8 cellular contexts compared by ENCODE assay signal in the genomic region with DNA sequence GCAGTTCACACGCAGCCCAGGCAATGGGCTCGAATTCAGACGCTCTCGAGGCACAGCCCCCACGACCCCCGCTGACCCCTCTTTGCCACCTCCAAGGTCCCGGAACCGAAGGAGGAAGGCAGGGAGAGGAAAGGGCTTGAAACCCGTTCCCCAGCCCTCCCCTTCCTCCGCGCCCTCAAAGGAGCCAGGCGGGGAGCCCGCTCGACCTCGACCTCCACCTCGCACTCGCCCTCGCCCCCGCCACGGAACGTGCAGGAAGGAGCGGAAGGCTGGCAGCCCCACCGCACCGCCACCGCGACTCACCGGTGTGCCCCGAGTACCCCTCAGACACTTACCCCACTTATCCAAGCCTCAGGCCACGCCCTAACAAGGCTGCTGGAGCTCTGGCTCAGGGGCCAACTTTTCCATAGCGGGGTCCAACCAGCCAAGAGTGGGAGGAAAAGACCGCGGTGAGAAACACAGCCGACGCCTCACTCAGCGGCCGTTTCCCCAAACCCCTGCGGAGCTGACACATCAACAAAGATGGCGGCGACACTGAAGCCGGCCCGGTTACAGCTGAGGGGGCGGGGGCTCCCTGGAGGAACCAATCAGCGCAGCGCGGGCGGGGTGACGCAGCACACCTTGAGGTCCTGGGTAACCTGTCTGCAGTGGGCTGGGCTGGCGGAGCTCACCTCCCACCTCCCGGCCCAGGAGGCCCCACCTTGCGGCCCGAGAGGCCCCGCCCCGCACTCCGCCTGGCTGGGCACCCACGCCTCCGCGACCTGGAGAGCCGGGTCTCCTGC. TPM values are rescaled to one million over a fixed set of nuclear protein-coding genes. Genes with fewer than 3 reads are reported as not detected.
DNase-seq lines count a peak whose midpoint lies in the region; ATAC-seq and TF ChIP-seq lines count a peak whose summit lies in the region.

A gene (minus strand): TSS at position 524 of the 782 bp plus-strand sequence. CDS start 10,935 bp downstream, outside the sequence.

- peaks cover under 1% of the 10 kb centered on the region for H3K9me3 Mint-ChIP-seq in activated T-helper 1 cell treated with anti-CD3 and anti-CD28 coated beads, Interleukin-12 subunit alpha, Interleukin-12 subunit beta, Interleukin-2, Interleukin-4 antibody, amounts not matched to agents 30 ng/mL and 10 ng/mL and 1 ng/mL, durations not matched to agents 14 hours and 24 hours and 36 hours

- peaks cover 35% of the 10 kb centered on the region for H3K4me1 Mint-ChIP-seq in activated T-helper 1 cell treated with anti-CD3 and anti-CD28 coated beads, Interleukin-12 subunit alpha, Interleukin-12 subunit beta, Interleukin-2, Interleukin-4 antibody, amounts not matched to agents 30 ng/mL and 10 ng/mL and 1 ng/mL, durations not matched to agents 14 hours and 24 hours and 36 hours (ENCODE audit: low read depth)

- H3K9me3 ChIP-seq in Peyer's patch (peaks cover 0 to 4% (median 0%) of the 10 kb centered on the region in 4 donors), esophagus squamous epithelium (peaks cover 0 to 6% (median 3%) of the 10 kb centered on the region in 3 donors)

- H3K27ac ChIP-seq in Peyer's patch (peak within 1 kb of the TSS; percentile 86 to 98 (median 93)), esophagus squamous epithelium (peak within 1 kb of the TSS; percentile 94 to 99 (median 96))

- H3K4me1 ChIP-seq in Peyer's patch: peaks cover 0 to 19% (median 2%) of the 10 kb centered on the region in 4 donors
- peaks cover 8 to 30% (median 16%) of the 10 kb centered on the region in 3 donors for H3K4me1 ChIP-seq in esophagus squamous epithelium

- peaks cover 12% of the 10 kb centered on the region for H3K27me3 Mint-ChIP-seq in activated T-helper 1 cell treated with anti-CD3 and anti-CD28 coated beads, Interleukin-12 subunit alpha, Interleukin-12 subunit beta, Interleukin-2, Interleukin-4 antibody, amounts not matched to agents 30 ng/mL and 10 ng/mL and 1 ng/mL, durations not matched to agents 14 hours and 24 hours and 36 hours (ENCODE audit: insufficient read depth)

- WGBS in esophagus squamous epithelium, 2 donors: 0% methylated on average over 8 to 17 of the region's 58 CpGs

- peak; percentile 74 to 88 for TF ChIP-seq POLR2A in Peyer's patch (IDR thresholded peaks at IDR 0.05)
- TF ChIP-seq POLR2A in esophagus squamous epithelium (IDR thresholded peaks at IDR 0.05): peak in 3 of 4 donors; percentile 7 to 83 (median 74)

- DNase-seq in DMS79 treated with DMSO at 0.1 percent for 48 hours (lab: John Stamatoyannopoulos, UW): peak; percentile 65
- peak; percentile 87 for DNase-seq in KG1 (lab: John Stamatoyannopoulos, UW)
- DNase-seq in Peyer's patch: peak; percentile 98 to 99 (median 99)
- peak; percentile 96 for DNase-seq in activated T-helper 1 cell treated with anti-CD3 and anti-CD28 coated beads, Interleukin-12 subunit alpha, Interleukin-12 subunit beta, Interleukin-2, Interleukin-4 antibody, amounts not matched to agents 30 ng/mL and 10 ng/mL and 1 ng/mL, durations not matched to agents 14 hours and 24 hours and 36 hours (ENCODE audit: low spot score)
- DNase-seq in esophagus squamous epithelium (lab: John Stamatoyannopoulos, UW): peak; percentile 75
- DNase-seq in myocyte (ENCODE audit: low read depth): peak; percentile 88
- peak; percentile 91 to 98 for DNase-seq in stimulated activated CD8-positive, alpha-beta memory T cell treated with anti-CD3 and anti-CD28 coated beads, Interleukin-7, amount 100 ng/mL, for 48 hours (ENCODE audit: extremely low read depth in 1 of 2, low read depth in 1 of 2)

- ATAC-seq in GM21737 (IDR thresholded peaks at IDR 0.05; ENCODE audit: unreplicated experiment): peak; percentile 99

- no peaks in the 10 kb centered on the region for H3K27me3 ChIP-seq in Peyer's patch
- no peaks in the 10 kb centered on the region for H3K27me3 ChIP-seq in esophagus squamous epithelium

- H3K27ac Mint-ChIP-seq in activated T-helper 1 cell treated with anti-CD3 and anti-CD28 coated beads, Interleukin-12 subunit alpha, Interleukin-12 subunit beta, Interleukin-2, Interleukin-4 antibody, amounts not matched to agents 30 ng/mL and 10 ng/mL and 1 ng/mL, durations not matched to agents 14 hours and 24 hours and 36 hours: peak within 1 kb of the TSS; percentile 91

- H3K4me3 ChIP-seq in Peyer's patch (peak within 1 kb of the TSS; percentile 63 to 98 (median 90)), esophagus squamous epithelium (peak within 1 kb of the TSS; percentile 63 to 95 (median 86))

- no peak for TF ChIP-seq CTCF in Peyer's patch (IDR thresholded peaks at IDR 0.05)
- no peak for TF ChIP-seq CTCF in esophagus squamous epithelium (IDR thresholded peaks at IDR 0.05)

- H3K36me3 Mint-ChIP-seq in activated T-helper 1 cell treated with anti-CD3 and anti-CD28 coated beads, Interleukin-12 subunit alpha, Interleukin-12 subunit beta, Interleukin-2, Interleukin-4 antibody, amounts not matched to agents 30 ng/mL and 10 ng/mL and 1 ng/mL, durations not matched to agents 14 hours and 24 hours and 36 hours (ENCODE audit: low read depth): peaks cover 11% of the 10 kb centered on the region

- intact Hi-C loops in activated T-helper 1 cell treated with anti-CD3 and anti-CD28 coated beads, Interleukin-12 subunit alpha, Interleukin-12 subunit beta, Interleukin-2, Interleukin-4 antibody, amounts not matched to agents 30 ng/mL and 10 ng/mL and 1 ng/mL, durations not matched to agents 14 hours and 24 hours and 36 hours (cut with micrococcal nuclease): loop anchor here (1.0 to 10.0 kb wide), 9 partner anchors 131 to 763 kb away; a partner anchor contains a TSS
- intact Hi-C loops in esophagus squamous epithelium (cut with DNase I): no loop called here

- H3K36me3 ChIP-seq in Peyer's patch: peaks cover 0 to 11% (median 0%) of the 10 kb centered on the region in 3 donors
- peaks cover 0 to 12% (median 0%) of the 10 kb centered on the region in 3 donors for H3K36me3 ChIP-seq in esophagus squamous epithelium

- H3K4me3 Mint-ChIP-seq in activated T-helper 1 cell treated with anti-CD3 and anti-CD28 coated beads, Interleukin-12 subunit alpha, Interleukin-12 subunit beta, Interleukin-2, Interleukin-4 antibody, amounts not matched to agents 30 ng/mL and 10 ng/mL and 1 ng/mL, durations not matched to agents 14 hours and 24 hours and 36 hours: peak within 1 kb of the TSS; percentile 95

RNA-seq across cellular contexts. Expression of the gene that starts here (rescaled TPM):
- total RNA-seq in Peyer's patch (10 to 100 TPM; 30.5 to 68.0 (median 50.9) TPM), esophagus squamous epithelium (10 to 100 TPM; 15.5 to 28.4 (median 23.5) TPM), myocyte (27.0 and 35.0 TPM in 2 replicates)
- 12.1 and 13.0 TPM in 2 replicates for total RNA-seq in activated T-helper 1 cell treated with anti-CD3 and anti-CD28 coated beads, Interleukin-12 subunit alpha, Interleukin-12 subunit beta, Interleukin-2, Interleukin-4 antibody, amounts not matched to agents 30 ng/mL and 10 ng/mL and 1 ng/mL, durations not matched to agents 14 hours and 24 hours and 36 hours
- 6.6 TPM for polyA plus RNA-seq in myocyte (2012)

Comparison
In these comparisons a context has a peak if more than half of its experiments do, and no peak if none do; other contexts are left out.
1. Peak in every context shown above with its lines: DNase-seq, ATAC-seq, H3K4me3 ChIP-seq and H3K27ac ChIP-seq.